8 cellular contexts compared by ENCODE assay signal in genomic region chr1:151494741-151495281, GRCh38. TPM values are rescaled to one million over a fixed set of nuclear protein-coding genes. Genes with fewer than 3 reads are reported as not detected.
A peak's percentile ranks its signal among the peaks of the same experiment; 100 is the strongest.
DNase-seq lines count a peak whose midpoint lies in the region; ATAC-seq and TF ChIP-seq lines count a peak whose summit lies in the region.

No MANE protein-coding gene starts in this region.

- peak; percentile 41 for DNase-seq in GM10248 (ENCODE audit: extremely low spot score)
- peak; percentile 65 for DNase-seq in NCI-H1105 treated with DMSO at 0.1 percent for 48 hours (lab: John Stamatoyannopoulos, UW)
- DNase-seq in dermis microvascular lymphatic vessel endothelial cell (ENCODE audit: low read depth in 2 of 2), result peak; percentile 84 to 86
- DNase-seq in renal cortical epithelial cell (ENCODE audit: low read depth), result peak; percentile 93
- no peak for DNase-seq in activated CD8-positive, alpha-beta memory T cell treated with anti-CD3 and anti-CD28 coated beads, Interleukin-2, amount 50 U/mL, for 4 hours
- no peak for DNase-seq in NK-92 (lab: John Stamatoyannopoulos, UW; ENCODE audit: unreplicated experiment)
- DNase-seq in GF-D8 (lab: John Stamatoyannopoulos, UW), result no peak

- POLR2A ChIA-PET in GM10248 (lab: Yijun Ruan, JAX), result interaction anchor here (0.8 kb wide), 1 partner anchor 19 kb away, joined by 3 read pairs; no protein-coding TSS in a partner anchor

- ATAC-seq in HG02623 (IDR thresholded peaks at IDR 0.05; ENCODE audit: unreplicated experiment), result no peak

- CTCF ChIA-PET in GM10248 (lab: Yijun Ruan, JAX), result interaction anchor here (0.7 to 3.1 kb wide), 6 partner anchors 10 to 99 kb away, joined by 3 to 12 read pairs (median 4); partner anchors contain the start of gene CGN

- no peak for TF ChIP-seq CTCF in GM10248 (IDR thresholded peaks at IDR 0.05; ENCODE audit: control extremely low read depth, extremely low read depth, low read depth, missing control alignments)

RNA-seq across cellular contexts. Expression of gene CGN, which starts 16.4 kb away (rescaled TPM):
- total RNA-seq in dermis microvascular lymphatic vessel endothelial cell (0.13 TPM in 2 replicates), renal cortical epithelial cell (6.6 and 13.2 TPM in 2 replicates)

RNA-seq across cellular contexts. Expression of gene POGZ, which starts 35.5 kb away (rescaled TPM):
- 8.7 and 18.0 TPM in 2 replicates for total RNA-seq in dermis microvascular lymphatic vessel endothelial cell
- total RNA-seq in renal cortical epithelial cell, result 8.2 and 41.7 TPM in 2 replicates

RNA-seq across cellular contexts. Expression of gene TUFT1, which starts 45.3 kb away (rescaled TPM):
- 3.9 TPM in 2 replicates for total RNA-seq in dermis microvascular lymphatic vessel endothelial cell
- total RNA-seq in renal cortical epithelial cell, result 54.1 and 118 TPM in 2 replicates

Comparison
In these comparisons a context has a peak if more than half of its experiments do, and no peak if none do; other contexts are left out.
1. DNase-seq: peak in GM10248 (single experiment), NCI-H1105 treated with DMSO at 0.1 percent for 48 hours (single experiment), dermis microvascular lymphatic vessel endothelial cell (2 of 2) and renal cortical epithelial cell (single experiment); none in activated CD8-positive, alpha-beta memory T cell treated with anti-CD3 and anti-CD28 coated beads, Interleukin-2, amount 50 U/mL, for 4 hours (single experiment), NK-92 (single experiment) and GF-D8 (single experiment).
2. RNA of gene TUFT1, which starts 45.3 kb away (total RNA-seq): 54.1 to 118 TPM in renal cortical epithelial cell; 3.9 TPM in dermis microvascular lymphatic vessel endothelial cell; every median in the first group is over 10 times any median in the second.